Comparison of ENCODE assay signal across 11 cellular contexts in the genomic region with DNA sequence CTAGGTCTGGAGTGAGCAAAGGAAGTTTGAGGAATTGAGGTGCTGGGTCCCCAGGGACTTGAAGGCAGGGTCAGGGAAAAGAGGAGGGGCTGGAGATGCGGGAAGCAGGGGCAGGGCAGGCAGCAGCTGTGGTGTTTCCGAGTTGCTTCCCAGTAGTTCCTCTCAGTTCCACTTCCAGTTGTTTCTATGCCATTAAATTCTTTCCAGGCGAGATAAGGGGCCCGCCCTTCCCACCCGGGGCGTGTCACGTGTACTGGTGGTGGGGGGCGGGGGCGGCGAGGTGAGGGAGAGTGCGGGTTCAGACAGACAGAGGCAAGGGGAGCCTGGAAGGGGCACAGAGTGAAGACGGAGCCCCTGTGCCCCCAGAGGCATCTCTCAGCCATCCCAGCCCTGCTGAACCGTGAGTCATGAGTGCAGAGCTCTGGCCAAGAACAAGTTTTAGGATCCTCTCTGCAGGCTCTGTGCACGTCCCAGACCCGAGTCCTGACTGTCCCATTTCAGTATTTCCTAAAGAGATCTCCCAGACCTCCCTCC. TPM values are rescaled to one million over a fixed set of nuclear protein-coding genes. Genes with fewer than 3 reads are reported as not detected.
DNase-seq lines count a peak whose midpoint lies in the region; ATAC-seq and TF ChIP-seq lines count a peak whose summit lies in the region.
"Had no signal": no experiment of that assay in that cellular context is flagged by ENCODE, and none has a peak within 500 bp of the region (broad histone marks: within the 10 kb centered on the region; RNA-seq: fewer than 3 reads in every experiment).

No MANE protein-coding gene starts in this region.

- H3K9me3 ChIP-seq in esophagus squamous epithelium (no peaks in the 10 kb centered on the region), muscle layer of duodenum (ENCODE audit: control insufficient read depth in 1 of 2, low read length in 2 of 2) (no peaks in the 10 kb centered on the region), aorta (ENCODE audit: control insufficient read depth, low read length) (no peaks in the 10 kb centered on the region)

- H3K27ac ChIP-seq in esophagus squamous epithelium (peak overlapping the region; percentile 69 to 89 (median 85)), muscle layer of duodenum (ENCODE audit: low read length) (peak overlapping the region; percentile 85), aorta (ENCODE audit: low read depth in 1 of 2, low read length in 2 of 2) (peak overlapping the region; percentile 31 to 73)
- H3K27ac ChIP-seq: cardiac muscle cell had no signal

- H3K9me3 Mint-ChIP-seq in activated naive CD8-positive, alpha-beta T cell (ENCODE audit: low read depth): no peaks in the 10 kb centered on the region
- no peaks in the 10 kb centered on the region for H3K9me3 Mint-ChIP-seq in activated naive CD8-positive, alpha-beta T cell treated with anti-CD3 and anti-CD28 coated beads for 36 hours

- TF ChIP-seq POLR2A in esophagus squamous epithelium (IDR thresholded peaks at IDR 0.05): peak in 1 of 4 donors; percentile 25

- no peaks in the 10 kb centered on the region for H3K36me3 Mint-ChIP-seq in activated naive CD8-positive, alpha-beta T cell
- no peaks in the 10 kb centered on the region for H3K36me3 Mint-ChIP-seq in activated naive CD8-positive, alpha-beta T cell treated with anti-CD3 and anti-CD28 coated beads for 36 hours

- peaks cover 27 to 79% (median 47%) of the 10 kb centered on the region in 3 donors for H3K4me1 ChIP-seq in esophagus squamous epithelium
- H3K4me1 ChIP-seq in muscle layer of duodenum (ENCODE audit: control insufficient read depth in 1 of 2, insufficient read depth in 2 of 2, low read length in 2 of 2): peaks cover 5 to 34% of the 10 kb centered on the region in 2 donors
- peaks cover 0 to 5% of the 10 kb centered on the region in 2 donors for H3K4me1 ChIP-seq in aorta (ENCODE audit: control insufficient read depth in 1 of 2, insufficient read depth in 2 of 2, low read length in 2 of 2)

- peak; percentile 84 for ATAC-seq in aorta (ENCODE audit: low FRiP score)

- H3K36me3 ChIP-seq in esophagus squamous epithelium (no peaks in the 10 kb centered on the region), muscle layer of duodenum (ENCODE audit: control insufficient read depth in 1 of 2, insufficient read depth in 2 of 2, low read length in 2 of 2) (no peaks in the 10 kb centered on the region), aorta (ENCODE audit: control insufficient read depth in 1 of 2, insufficient read depth in 2 of 2, low read length in 1 of 2) (no peaks in the 10 kb centered on the region)
- H3K36me3 ChIP-seq: cardiac muscle cell had no signal

- H3K4me1 Mint-ChIP-seq in activated naive CD8-positive, alpha-beta T cell (ENCODE audit: low read depth): peaks cover 26% of the 10 kb centered on the region
- H3K4me1 Mint-ChIP-seq in activated naive CD8-positive, alpha-beta T cell treated with anti-CD3 and anti-CD28 coated beads for 36 hours: peaks cover 21% of the 10 kb centered on the region

- peaks cover 0 to 6% (median 0%) of the 10 kb centered on the region in 4 donors for H3K27me3 ChIP-seq in esophagus squamous epithelium
- no peaks in the 10 kb centered on the region for H3K27me3 ChIP-seq in muscle layer of duodenum (ENCODE audit: low read depth, low read length)
- no peaks in the 10 kb centered on the region for H3K27me3 ChIP-seq in aorta (ENCODE audit: control insufficient read depth in 1 of 2, insufficient read depth in 2 of 2, low read length in 1 of 2)
- H3K27me3 ChIP-seq: cardiac muscle cell had no signal

- peak overlapping the region; percentile 43 for H3K4me3 Mint-ChIP-seq in activated naive CD8-positive, alpha-beta T cell
- H3K4me3 Mint-ChIP-seq in activated naive CD8-positive, alpha-beta T cell treated with anti-CD3 and anti-CD28 coated beads for 36 hours: no peak overlapping the region

- H3K27me3 Mint-ChIP-seq in activated naive CD8-positive, alpha-beta T cell: peaks cover 2% of the 10 kb centered on the region
- H3K27me3 Mint-ChIP-seq in activated naive CD8-positive, alpha-beta T cell treated with anti-CD3 and anti-CD28 coated beads for 36 hours: peaks cover 13% of the 10 kb centered on the region

- 0 to 3% methylated on average over 4 to 6 of the region's 15 CpGs for WGBS in esophagus squamous epithelium, 2 donors
- WGBS in aorta, 2 donors: 0 to 2% methylated on average over 9 to 15 of the region's 15 CpGs

- H3K4me3 ChIP-seq in esophagus squamous epithelium (peak overlapping the region; percentile 0 to 61 (median 46)), muscle layer of duodenum (ENCODE audit: low read depth in 1 of 2, low read length in 2 of 2) (peak overlapping the region; percentile 68 to 70), aorta (ENCODE audit: low read length in 2 of 2) (peak overlapping the region in 1 of 2 donors; percentile 1)
- H3K4me3 ChIP-seq: cardiac muscle cell had no signal

- TF ChIP-seq CTCF in esophagus squamous epithelium (IDR thresholded peaks at IDR 0.05): no peak

- DNase-seq in activated naive CD8-positive, alpha-beta T cell treated with anti-CD3 and anti-CD28 coated beads for 36 hours: no peak
- DNase-seq in esophagus squamous epithelium (lab: John Stamatoyannopoulos, UW) (no peak), aorta (peak; percentile 75 to 85), epidermal melanocyte (ENCODE audit: insufficient read length, low spot score) (no peak), NCI-H524 (lab: John Stamatoyannopoulos, UW) (no peak), C1 segment of cervical spinal cord (lab: John Stamatoyannopoulos, UW) (no peak)
- DNase-seq: AML-193 had no signal

- no peak overlapping the region for H3K27ac Mint-ChIP-seq in activated naive CD8-positive, alpha-beta T cell
- no peak overlapping the region for H3K27ac Mint-ChIP-seq in activated naive CD8-positive, alpha-beta T cell treated with anti-CD3 and anti-CD28 coated beads for 36 hours

- intact Hi-C loops in esophagus squamous epithelium (cut with DNase I) (no loop called here), aorta (cut with DNase I) (no loop called here)

RNA-seq across cellular contexts. Expression of a gene that starts 1.0 kb away (rescaled TPM):
- 1 to 10 TPM in 1 of 2 experiments, under 1 TPM in 1; 0.43 to 1.2 TPM for total RNA-seq in activated naive CD8-positive, alpha-beta T cell treated with anti-CD3 and anti-CD28 coated beads for 36 hours
- total RNA-seq in esophagus squamous epithelium (100 to 1,000 TPM in 1 of 4 donors, 10 to 100 TPM in 3; 10.5 to 102 (median 31.0) TPM), aorta (100 to 1,000 TPM; 146 to 441 TPM)
- 10 to 100 TPM; 11.1 to 86.1 TPM for polyA plus RNA-seq in aorta

RNA-seq across cellular contexts. Expression of a gene that starts 19.9 kb away (rescaled TPM):
- total RNA-seq in activated naive CD8-positive, alpha-beta T cell treated with anti-CD3 and anti-CD28 coated beads for 36 hours: 10 to 100 TPM; 50.4 to 53.5 TPM
- 10 to 100 TPM; 27.3 to 45.4 (median 30.0) TPM for total RNA-seq in esophagus squamous epithelium
- total RNA-seq in aorta: 10 to 100 TPM; 56.2 to 90.9 TPM
- polyA plus RNA-seq in aorta: 10 to 100 TPM; 12.9 to 93.1 TPM

RNA-seq across cellular contexts. Expression of a gene that starts 21.9 kb away (rescaled TPM):
- 1 to 10 TPM; 5.8 to 6.8 TPM for total RNA-seq in activated naive CD8-positive, alpha-beta T cell treated with anti-CD3 and anti-CD28 coated beads for 36 hours
- 10 to 100 TPM in 1 of 4 donors, 1 to 10 TPM in 3; 5.9 to 16.7 (median 6.8) TPM for total RNA-seq in esophagus squamous epithelium
- total RNA-seq in aorta: 1 to 10 TPM; 1.9 to 4.7 TPM
- polyA plus RNA-seq in aorta: 1 to 10 TPM; 3.4 to 4.8 TPM

RNA-seq across cellular contexts. Expression of a gene that starts 43.6 kb away (rescaled TPM):
- total RNA-seq in activated naive CD8-positive, alpha-beta T cell treated with anti-CD3 and anti-CD28 coated beads for 36 hours: 1 to 10 TPM; 1.4 to 1.5 TPM
- total RNA-seq in esophagus squamous epithelium (under 1 TPM in 3 of 4 donors, not detected in 1; 0.35 to 0.87 (median 0.57) TPM), aorta (1 to 10 TPM; 3.6 to 7.0 TPM)
- 10 to 100 TPM in 1 of 2 donors, 1 to 10 TPM in 1; 4.6 to 12.5 TPM for polyA plus RNA-seq in aorta
- total RNA-seq: renal cortical epithelial cell had no signal

RNA-seq across cellular contexts. Expression of a gene that starts 45.8 kb away (rescaled TPM):
- 10 to 100 TPM; 19.5 to 24.4 TPM for total RNA-seq in activated naive CD8-positive, alpha-beta T cell treated with anti-CD3 and anti-CD28 coated beads for 36 hours
- total RNA-seq in esophagus squamous epithelium (100 to 1,000 TPM in 1 of 4 donors, 10 to 100 TPM in 3; 17.3 to 133 (median 23.7) TPM), aorta (10 to 100 TPM; 26.0 to 37.6 TPM)
- polyA plus RNA-seq in aorta: 10 to 100 TPM in 1 of 2 donors, 1 to 10 TPM in 1; 4.3 to 29.7 TPM

Comparison
In these comparisons a context has a peak if more than half of its experiments do, and no peak if none do; other contexts are left out.
1. DNase-seq: peak in aorta (2 of 2); none in activated naive CD8-positive, alpha-beta T cell treated with anti-CD3 and anti-CD28 coated beads for 36 hours (single experiment), esophagus squamous epithelium (single experiment), epidermal melanocyte (single experiment), NCI-H524 (0 of 2) and C1 segment of cervical spinal cord (0 of 14).
2. RNA of a gene that starts 1.0 kb away (total RNA-seq): 146 to 441 TPM in aorta and 10.5 to 102 TPM in esophagus squamous epithelium; 0.43 to 1.2 TPM in activated naive CD8-positive, alpha-beta T cell treated with anti-CD3 and anti-CD28 coated beads for 36 hours; every median in the first group is over 4 times any median in the second.
3. Peak in every context shown above with its lines, with median percentiles within 50 percentile points of each other: H3K27ac ChIP-seq.